ENCODE assay signal across 18 cellular contexts in the genomic region with DNA sequence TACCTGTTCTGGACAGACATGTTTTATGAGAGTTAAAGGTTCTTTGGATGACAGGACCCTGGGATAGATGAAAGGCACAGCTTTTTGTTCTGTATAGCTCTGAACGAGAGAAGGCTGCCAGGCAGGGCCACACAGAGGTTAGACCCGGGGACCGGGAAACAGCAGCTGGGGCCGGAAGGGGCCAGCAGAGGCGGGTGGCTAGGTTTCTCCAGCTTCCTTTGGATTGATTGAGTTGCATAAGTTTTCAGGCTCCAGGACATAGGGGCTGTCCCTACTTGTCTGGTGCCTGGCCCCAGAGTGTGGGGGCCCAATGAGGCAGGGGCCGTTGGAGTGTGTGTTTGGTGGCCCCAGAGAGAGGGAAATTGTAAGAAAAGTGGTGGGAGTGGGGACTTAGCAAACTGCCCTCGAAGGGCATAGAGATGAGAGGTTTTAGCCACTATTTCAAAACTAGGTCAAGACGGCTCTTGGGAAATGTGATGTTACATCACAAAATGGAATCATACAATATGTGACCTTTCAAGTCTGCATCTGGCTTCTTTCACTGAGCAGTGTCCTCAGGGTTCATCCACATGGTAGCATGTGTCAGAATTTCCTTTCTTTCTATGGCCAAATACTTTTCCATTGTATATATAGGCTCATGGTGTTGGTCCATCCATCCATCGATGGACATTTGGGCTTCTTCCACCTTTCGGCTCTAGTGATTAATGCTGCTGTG. TPM values are rescaled to one million over a fixed set of nuclear protein-coding genes. Genes with fewer than 3 reads are reported as not detected.
DNase-seq lines count a peak whose midpoint lies in the region; ATAC-seq, FAIRE-seq and TF ChIP-seq lines count a peak whose summit lies in the region.
"Had no signal": no experiment of that assay in that cellular context is flagged by ENCODE, and none has a peak within 500 bp of the region (broad histone marks: within the 10 kb centered on the region; RNA-seq: fewer than 3 reads in every experiment).

No MANE protein-coding gene starts in this region.

- no TSS peak for BruUV-seq in MCF 10A (replicated peaks; lab: Mats Ljungman, UMichigan)
- BruUV-seq in mammary epithelial cell (replicated peaks; lab: Mats Ljungman, UMichigan), result no TSS peak

- H3K27me3 ChIP-seq in mammary epithelial cell (ENCODE audit: insufficient read depth, low read length) (peaks cover 4% of the 10 kb centered on the region), left lung (no peaks in the 10 kb centered on the region), upper lobe of left lung (no peaks in the 10 kb centered on the region)

- no peak overlapping the region for H3K4me3 Mint-ChIP-seq in MCF 10A (ENCODE audit: unreplicated experiment)
- H3K4me3 Mint-ChIP-seq: natural killer cell had no signal

- H3K4me3 ChIP-seq in mammary epithelial cell (replicated peaks in 1 of 3; ENCODE audit: insufficient read depth in 1 of 3, low read depth in 2 of 3, low read length in 3 of 3) (no peak overlapping the region), left lung (no peak overlapping the region), upper lobe of left lung (no peak overlapping the region)
- H3K4me3 ChIP-seq: BLaER1 treated with 17β-estradiol and CSF1 and Interleukin-3, amounts not matched to agents 10 nM and 100 nM; thoracic aorta had no signal

- DNase-seq in MCF 10A (ENCODE audit: unreplicated experiment) (peak; percentile 6), mammary epithelial cell (no peak), fibroblast of gingiva (ENCODE audit: low read depth) (peak; percentile 74), left lung (no peak), upper lobe of left lung (peak in 1 of 2 donors; percentile 36), middle frontal gyrus (ENCODE audit: extremely low spot score, low spot score) (no peak), urothelium cell line (ENCODE audit: low spot score) (no peak)
- DNase-seq: activated naive CD4-positive, alpha-beta T cell treated with anti-CD3 and anti-CD28 coated beads, Interleukin-2, amount 50 U/mL, for 16 hours; activated T-cell treated with anti-CD3 and anti-CD28 coated beads for 4 hours; cortex of kidney; natural killer cell; NCI-H1694 treated with DMSO at 0.1 percent for 48 hours; NCI-H2227 treated with DMSO at 0.1 percent for 48 hours had no signal

- CTCF ChIA-PET in MCF 10A (lab: Yijun Ruan, JAX), result no interaction called here
- CTCF ChIA-PET in mammary epithelial cell (lab: Charles Lee; ENCODE audit: low non-redundant PET), result no interaction called here

- H3K79me2 ChIP-seq in mammary epithelial cell (ENCODE audit: insufficient read depth, low read length), result no peaks in the 10 kb centered on the region

- in situ Hi-C loops in mammary epithelial cell (cut with MboI; ENCODE audit: low sequenced_read_pairs in 2 of 2), result no loop called here

- no peak overlapping the region for H3K4me2 ChIP-seq in mammary epithelial cell (ENCODE audit: insufficient read depth, low read depth, low read length)
- H3K4me2 ChIP-seq: BLaER1 treated with 17β-estradiol and CSF1 and Interleukin-3, amounts not matched to agents 10 nM and 100 nM had no signal

- no peaks in the 10 kb centered on the region for H3K36me3 ChIP-seq in mammary epithelial cell (ENCODE audit: insufficient read depth, low read length)
- H3K36me3 ChIP-seq in left lung, result peaks cover 0 to 8% of the 10 kb centered on the region in 2 donors
- H3K36me3 ChIP-seq in upper lobe of left lung, result no peaks in the 10 kb centered on the region
- H3K36me3 ChIP-seq: BLaER1 treated with 17β-estradiol and CSF1 and Interleukin-3, amounts not matched to agents 10 nM and 100 nM; thoracic aorta had no signal

- H3K9me3 Mint-ChIP-seq in MCF 10A (ENCODE audit: unreplicated experiment), result no peaks in the 10 kb centered on the region
- H3K9me3 Mint-ChIP-seq: natural killer cell had no signal

- H3K9ac ChIP-seq in mammary epithelial cell (ENCODE audit: insufficient read depth, low read length), result no peak overlapping the region
- H3K9ac ChIP-seq: BLaER1 treated with 17β-estradiol and CSF1 and Interleukin-3, amounts not matched to agents 10 nM and 100 nM had no signal

- H3K9me3 ChIP-seq in mammary epithelial cell (replicated peaks; ENCODE audit: insufficient read depth, low read length), result peaks cover 4% of the 10 kb centered on the region
- no peaks in the 10 kb centered on the region for H3K9me3 ChIP-seq in left lung
- no peaks in the 10 kb centered on the region for H3K9me3 ChIP-seq in upper lobe of left lung
- H3K9me3 ChIP-seq: thoracic aorta had no signal

- TF ChIP-seq EP300 in upper lobe of left lung (IDR thresholded peaks at IDR 0.05), result peak in 1 of 4 donors; percentile 31

- FAIRE-seq in urothelium cell line (lab: Jason Lieb, UNC), result no peak

- WGBS in mammary epithelial cell (ENCODE audit: low coverage, missing lambda C conversion rate), result 46% methylated on average over 10 of the region's 10 CpGs
- 50 to 57% methylated on average over 4 to 10 of the region's 10 CpGs for WGBS in upper lobe of left lung, 2 donors

- dilution Hi-C loops in mammary epithelial cell (cut with HindIII; ENCODE audit: low sequenced_read_pairs), result no loop called here

- no peak overlapping the region for H3K27ac ChIP-seq in mammary epithelial cell (ENCODE audit: insufficient read depth, low read depth, low read length)
- peak overlapping the region in 1 of 2 donors; percentile 23 for H3K27ac ChIP-seq in left lung
- H3K27ac ChIP-seq in upper lobe of left lung, result peak overlapping the region; percentile 12 to 68 (median 36)
- H3K27ac ChIP-seq: BLaER1 treated with 17β-estradiol and CSF1 and Interleukin-3, amounts not matched to agents 10 nM and 100 nM; thoracic aorta had no signal

- no peak overlapping the region for H3K27ac Mint-ChIP-seq in MCF 10A (ENCODE audit: low read depth, unreplicated experiment)
- H3K27ac Mint-ChIP-seq: natural killer cell, progenitor cell of endocrine pancreas had no signal

- POLR2A ChIA-PET in MCF 10A (lab: Yijun Ruan, JAX), result no interaction called here

- TF ChIP-seq CTCF in MCF 10A (IDR thresholded peaks at IDR 0.05; ENCODE audit: unreplicated experiment), result no peak
- no peak for TF ChIP-seq CTCF in mammary epithelial cell (conservative IDR thresholded peaks at IDR 0.05 in 1 of 2, IDR thresholded peaks at IDR 0.05 in 1 of 2; ENCODE audit: extremely low read depth in 1 of 2, insufficient read depth in 1 of 2, low read depth in 1 of 2, low read length in 2 of 2)
- no peak for TF ChIP-seq CTCF in left lung (IDR thresholded peaks at IDR 0.05)
- TF ChIP-seq CTCF in upper lobe of left lung (IDR thresholded peaks at IDR 0.05), result no peak

- H4K20me1 ChIP-seq in mammary epithelial cell (ENCODE audit: insufficient read depth, low read length), result no peaks in the 10 kb centered on the region

- intact Hi-C loops in MCF 10A (cut with micrococcal nuclease) (no loop called here), mammary epithelial cell (cut with micrococcal nuclease) (no loop called here), left lung (cut with DNase I) (no loop called here)

- no peak overlapping the region for H2AFZ ChIP-seq in mammary epithelial cell (ENCODE audit: low read depth, low read length)

- no peaks in the 10 kb centered on the region for H3K36me3 Mint-ChIP-seq in MCF 10A (ENCODE audit: insufficient read depth, unreplicated experiment)
- H3K36me3 Mint-ChIP-seq: natural killer cell had no signal

- no peaks in the 10 kb centered on the region for H3K4me1 ChIP-seq in mammary epithelial cell (ENCODE audit: insufficient read depth, low read length)
- H3K4me1 ChIP-seq in left lung, result peaks cover 0 to 8% of the 10 kb centered on the region in 2 donors
- peaks cover 0 to 13% (median 4%) of the 10 kb centered on the region in 4 donors for H3K4me1 ChIP-seq in upper lobe of left lung

- TF ChIP-seq POLR2A in upper lobe of left lung (IDR thresholded peaks at IDR 0.05), result no peak

- ATAC-seq in left lung, result peak; percentile 14
- ATAC-seq in upper lobe of left lung (ENCODE audit: low FRiP score in 2 of 2), result peak in 1 of 2 donors; percentile 53
- ATAC-seq in HG02623 (IDR thresholded peaks at IDR 0.05; ENCODE audit: unreplicated experiment), result no peak
- ATAC-seq: natural killer cell had no signal

- no peaks in the 10 kb centered on the region for H3K4me1 Mint-ChIP-seq in MCF 10A (ENCODE audit: insufficient read depth, unreplicated experiment)

- peaks cover 62% of the 10 kb centered on the region for H3K27me3 Mint-ChIP-seq in MCF 10A (ENCODE audit: insufficient read depth, unreplicated experiment)

RNA-seq across cellular contexts. Expression of gene ZFP92, which starts 3.7 kb away (rescaled TPM):
- not detected in 2 replicates for total RNA-seq in MCF 10A (2022)
- total RNA-seq in mammary epithelial cell, result 1 to 10 TPM; 2.7 to 4.3 TPM
- polyA plus RNA-seq in mammary epithelial cell, result 0.43 TPM
- polyA minus RNA-seq in mammary epithelial cell, result not detected
- total RNA-seq in left lung, result 1 to 10 TPM; 2.8 to 2.9 TPM
- total RNA-seq in upper lobe of left lung, result 1 to 10 TPM; 2.7 to 5.1 (median 3.7) TPM

RNA-seq across cellular contexts. Expression of gene PNMA6E, which starts 13.8 kb away (rescaled TPM):
- total RNA-seq in MCF 10A (2022) (not detected in 2 replicates), mammary epithelial cell (under 1 TPM in 1 of 2 donors, not detected in 1; under 0.01 TPM), left lung (not detected), upper lobe of left lung (under 1 TPM in 3 of 6 donors, not detected in 3; 0.09 to 0.44 (median 0.10) TPM)
- polyA plus RNA-seq in mammary epithelial cell, result not detected
- polyA minus RNA-seq in mammary epithelial cell, result not detected
- total RNA-seq: A172, natural killer cell, progenitor cell of endocrine pancreas, thoracic aorta had no signal

RNA-seq across cellular contexts. Expression of gene TREX2, which starts 30.9 kb away (rescaled TPM):
- total RNA-seq in MCF 10A (2022), result 0.49 and 0.75 TPM in 2 replicates
- total RNA-seq in mammary epithelial cell, result 1 to 10 TPM; 2.5 to 7.8 TPM
- polyA plus RNA-seq in mammary epithelial cell, result 1.0 TPM
- polyA minus RNA-seq in mammary epithelial cell, result not detected
- 1 to 10 TPM in 1 of 2 donors, under 1 TPM in 1; 0.55 to 1.1 TPM for total RNA-seq in left lung
- 1 to 10 TPM in 5 of 6 donors, under 1 TPM in 1; 0.97 to 7.3 (median 2.8) TPM for total RNA-seq in upper lobe of left lung

RNA-seq across cellular contexts. Expression of gene HAUS7, which starts 55.4 kb away (rescaled TPM):
- total RNA-seq in MCF 10A (2022) (13.0 and 19.4 TPM in 2 replicates), mammary epithelial cell (10 to 100 TPM in 1 of 2 donors, 1 to 10 TPM in 1; 8.3 to 26.4 TPM), left lung (10 to 100 TPM; 20.1 to 28.0 TPM), upper lobe of left lung (10 to 100 TPM in 5 of 6 donors, 1 to 10 TPM in 1; 3.7 to 61.8 (median 23.0) TPM)
- 25.7 TPM for polyA plus RNA-seq in mammary epithelial cell
- 38.4 TPM for polyA minus RNA-seq in mammary epithelial cell

Comparison
In these comparisons a context has a peak if more than half of its experiments do, and no peak if none do; other contexts are left out.
1. DNase-seq: peak in MCF 10A (single experiment) and fibroblast of gingiva (single experiment); none in mammary epithelial cell (single experiment), left lung (0 of 2), middle frontal gyrus (single experiment) and urothelium cell line (single experiment).